In genomic region chr16:17038415-17038814, GRCh38 we compare ENCODE assay signal across 15 cellular contexts.
"Had no signal": no experiment of that assay in that cellular context is flagged by ENCODE, and none has a peak within 500 bp of the region (broad histone marks: within the 10 kb centered on the region; RNA-seq: fewer than 3 reads in every experiment).

No MANE protein-coding gene starts in this region.

- H3K9me3 ChIP-seq: ovary had no signal

- ATAC-seq: heart right ventricle; left lung; naive thymus-derived CD4-positive, alpha-beta T cell; right cardiac atrium had no signal

- H3K27ac ChIP-seq: dorsolateral prefrontal cortex, heart right ventricle, left lung, ovary had no signal

- H3K4me3 ChIP-seq: heart right ventricle, left lung, lung, ovary, smooth muscle cell had no signal

- H3K27me3 Mint-ChIP-seq: naive thymus-derived CD4-positive, alpha-beta T cell had no signal

- H3K4me1 Mint-ChIP-seq: naive thymus-derived CD4-positive, alpha-beta T cell; nephron progenitor cell had no signal

- H3K27ac Mint-ChIP-seq: naive thymus-derived CD4-positive, alpha-beta T cell; nephron progenitor cell had no signal

- H3K4me1 ChIP-seq: heart right ventricle, left lung had no signal

- H3K4me2 ChIP-seq: smooth muscle cell had no signal

- DNase-seq: cortex of kidney; effector CD8-positive, alpha-beta T cell; heart right ventricle; left lung; mesenchymal stem cell; naive thymus-derived CD4-positive, alpha-beta T cell; nephron progenitor cell; ovary; right cardiac atrium; stimulated activated CD4-positive, alpha-beta T cell treated with anti-CD3 and anti-CD28 coated beads, Interleukin-2, amount 100 ng/mL, for 48 hours; stimulated activated naive CD4-positive, alpha-beta T cell treated with Interleukin-2 at 50 U/mL for 16 hours; trophoblast cell had no signal

- H3K27me3 ChIP-seq: ovary had no signal

- H3K36me3 ChIP-seq: heart right ventricle, left lung, ovary had no signal

- H3K4me3 Mint-ChIP-seq: naive thymus-derived CD4-positive, alpha-beta T cell; nephron progenitor cell had no signal
